8 cellular contexts compared by ENCODE assay signal in the genomic region with DNA sequence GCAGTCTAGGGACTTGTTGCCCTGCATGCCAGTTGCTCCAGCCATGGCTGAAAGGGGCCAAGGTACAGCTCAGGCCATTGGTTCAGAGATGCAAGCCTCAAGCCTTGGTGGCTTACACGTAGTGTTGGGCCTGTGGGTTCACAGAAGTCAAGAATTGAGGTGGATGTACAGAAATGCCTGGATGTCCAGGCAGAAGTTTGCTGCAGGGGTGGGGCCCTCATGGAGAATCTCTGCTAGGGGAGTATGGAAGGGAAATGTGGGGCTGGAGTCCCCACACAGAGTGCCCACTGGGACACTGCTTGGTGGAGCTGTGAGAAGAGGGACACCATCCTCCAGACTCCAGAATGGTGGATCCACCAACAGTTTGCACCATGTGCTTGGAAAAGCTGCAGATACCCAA. TPM values are rescaled to one million over a fixed set of nuclear protein-coding genes. Genes with fewer than 3 reads are reported as not detected.
"Had no signal": no experiment of that assay in that cellular context is flagged by ENCODE, and none has a peak within 500 bp of the region (broad histone marks: within the 10 kb centered on the region; RNA-seq: fewer than 3 reads in every experiment).

No MANE protein-coding gene starts in this region.

- ATAC-seq: GM23338, HepG2 had no signal

- H3K4me3 Mint-ChIP-seq: GM23338, H9 had no signal

- H2AFZ ChIP-seq: GM23338 had no signal

- H3K27ac Mint-ChIP-seq: GM23338, H9 had no signal

- H3K4me1 Mint-ChIP-seq: IgD-negative memory B cell had no signal

- H3K36me3 Mint-ChIP-seq: IgD-negative memory B cell had no signal

- H3K4me2 ChIP-seq: GM23338 had no signal

- FAIRE-seq: H1, H54, HepG2 had no signal

- DNase-seq: H9, HCEC 1CT, KG1 had no signal

- H3K4me3 ChIP-seq: GM23338 had no signal

RNA-seq across cellular contexts. Expression of a gene that starts 10.6 kb away (rescaled TPM):
- total RNA-seq: HepG2 had no signal
- polyA plus RNA-seq: HepG2, IgD-negative memory B cell had no signal
